Comparison of ENCODE assay signal across 27 cellular contexts in the genomic region with DNA sequence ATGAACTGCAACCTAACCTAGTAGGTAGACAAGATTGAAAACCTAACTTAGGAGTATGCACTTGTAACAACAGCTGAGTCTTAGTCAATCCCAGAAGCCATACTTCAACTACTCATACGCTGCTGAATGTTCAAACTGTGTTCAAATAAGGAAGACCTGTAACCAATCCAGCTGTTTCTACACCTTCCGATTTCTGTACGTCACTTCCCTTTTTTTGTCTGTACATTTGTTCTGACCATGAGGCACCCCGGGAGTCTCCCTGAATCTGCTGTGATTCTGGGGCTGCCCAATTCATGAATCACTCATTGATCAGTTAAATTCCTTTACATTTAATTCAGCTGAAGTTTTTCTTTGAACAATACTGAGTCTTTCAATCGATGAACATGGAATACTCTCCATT.
"Had no signal": no experiment of that assay in that cellular context is flagged by ENCODE, and none has a peak within 500 bp of the region (broad histone marks: within the 10 kb centered on the region; RNA-seq: fewer than 3 reads in every experiment).

No MANE protein-coding gene starts in this region.

- H3K4me1 ChIP-seq: SJCRH30 had no signal

- DNase-seq: activated CD4-positive, alpha-beta T cell treated with anti-CD3 and anti-CD28 coated beads, Interleukin-2, amount 10 ng/mL, durations not matched to agents 24 days and 14 days; activated CD4-positive, alpha-beta T cell treated with anti-CD3 and anti-CD28 coated beads, Interleukin-2, amount 50 U/mL, for 4 hours; activated CD8-positive, alpha-beta T cell treated with anti-CD3 and anti-CD28 coated beads for 36 hours; activated effector memory CD4-positive, alpha-beta T cell treated with anti-CD3 and anti-CD28 coated beads, Interleukin-2, amount 50 U/mL, for 16 hours; activated naive CD4-positive, alpha-beta T cell; activated naive CD4-positive, alpha-beta T cell treated with anti-CD3 and anti-CD28 coated beads, Interleukin-2, amount 50 U/mL, for 16 hours; activated naive CD8-positive, alpha-beta T cell treated with anti-CD3 and anti-CD28 coated beads for 36 hours; activated T-cell treated with anti-CD3 and anti-CD28 coated beads, Interleukin-2, amount 50 U/mL, for 1 hour; activated T-cell treated with anti-CD3 and anti-CD28 coated beads, Interleukin-2, amount 50 U/mL, for 72 hours; amniotic stem cell; aorta; brain microvascular endothelial cell; central memory CD4-positive, alpha-beta T cell; Karpas-422; MG63; NCI-H1092; NCI-H1436 treated with DMSO at 0.1 percent for 48 hours; NCI-H1694 treated with DMSO at 0.1 percent for 48 hours; NCI-H2029; NCI-H345; NCI-H524 treated with DMSO at 0.1 percent for 48 hours; NK-92 treated with Interleukin-12 subunit alpha and Interleukin-12 subunit beta, amount 100 ng/mL, for 24 hours; SHP77; SJCRH30 had no signal

- ATAC-seq: activated CD8-positive, alpha-beta T cell treated with anti-CD3 and anti-CD28 coated beads for 36 hours; activated T-cell treated with anti-CD3 and anti-CD28 coated beads, Interleukin-2, amount 50 U/mL, for 72 hours; activated T-helper 17 cell treated with anti-CD3 and anti-CD28 coated beads, Interleukin-2, amount 50 U/mL, for 72 hours; Panc1 had no signal

- H3K9me3 ChIP-seq: MG63, SJCRH30 had no signal

- H3K4me3 ChIP-seq: MG63, SJCRH30, SK-N-MC had no signal

- H3K36me3 ChIP-seq: brain microvascular endothelial cell, MG63, SJCRH30 had no signal
